In genomic region chr4:116516711-116517110, GRCh38 we compare ENCODE assay signal across 3 cellular contexts.
"Had no signal": no experiment of that assay in that cellular context is flagged by ENCODE, and none has a peak within 500 bp of the region (broad histone marks: within the 10 kb centered on the region; RNA-seq: fewer than 3 reads in every experiment).

No MANE protein-coding gene starts in this region.

- ATAC-seq: GM12878 had no signal

- DNase-seq: GDM1, GF-D8 had no signal

- H3K4me3 ChIP-seq: GM12878 had no signal
